In genomic region chr1:180643693-180644092, GRCh38 we compare ENCODE assay signal across 14 cellular contexts. TPM values are rescaled to one million over a fixed set of nuclear protein-coding genes. Genes with fewer than 3 reads are reported as not detected.
DNase-seq lines count a peak whose midpoint lies in the region; ATAC-seq and TF ChIP-seq lines count a peak whose summit lies in the region.
"Had no signal": no experiment of that assay in that cellular context is flagged by ENCODE, and none has a peak within 500 bp of the region (broad histone marks: within the 10 kb centered on the region; RNA-seq: fewer than 3 reads in every experiment).

No MANE protein-coding gene starts in this region.

- no peak overlapping the region for H3K4me3 Mint-ChIP-seq in stimulated activated naive CD8-positive, alpha-beta T cell treated with anti-CD3 and anti-CD28 coated beads, Interleukin-15, amount 100 ng/mL, for 72 hours

- intact Hi-C loops in prostate gland (cut with DNase I) = no loop called here

- 41% methylated on average over 1 of the region's 1 CpG for WGBS in prostate gland

- TF ChIP-seq CTCF in prostate gland (IDR thresholded peaks at IDR 0.05) = no peak

- no peak for ATAC-seq in GM18868 (IDR thresholded peaks at IDR 0.05; ENCODE audit: unreplicated experiment)
- no peak for ATAC-seq in stimulated activated naive CD8-positive, alpha-beta T cell treated with anti-CD3 and anti-CD28 coated beads, Interleukin-15, amount 100 ng/mL, for 72 hours

- TF ChIP-seq POLR2A in prostate gland (IDR thresholded peaks at IDR 0.05) = no peak

- H3K9me3 ChIP-seq in prostate gland = no peaks in the 10 kb centered on the region

- H3K4me1 Mint-ChIP-seq in stimulated activated naive CD8-positive, alpha-beta T cell treated with anti-CD3 and anti-CD28 coated beads, Interleukin-15, amount 100 ng/mL, for 72 hours = peaks cover 20% of the 10 kb centered on the region

- no peaks in the 10 kb centered on the region for H3K9me3 Mint-ChIP-seq in stimulated activated naive CD8-positive, alpha-beta T cell treated with anti-CD3 and anti-CD28 coated beads, Interleukin-15, amount 100 ng/mL, for 72 hours

- no peak overlapping the region for H3K27ac Mint-ChIP-seq in stimulated activated naive CD8-positive, alpha-beta T cell treated with anti-CD3 and anti-CD28 coated beads, Interleukin-15, amount 100 ng/mL, for 72 hours

- no peaks in the 10 kb centered on the region for H3K27me3 Mint-ChIP-seq in stimulated activated naive CD8-positive, alpha-beta T cell treated with anti-CD3 and anti-CD28 coated beads, Interleukin-15, amount 100 ng/mL, for 72 hours

- no peaks in the 10 kb centered on the region for H3K4me1 ChIP-seq in prostate gland (replicated peaks)

- H3K36me3 ChIP-seq in prostate gland = no peaks in the 10 kb centered on the region

- no peak overlapping the region for H3K27ac ChIP-seq in prostate gland
- H3K27ac ChIP-seq: HL-60 had no signal

- H3K27me3 ChIP-seq in prostate gland (replicated peaks; ENCODE audit: insufficient read depth) = no peaks in the 10 kb centered on the region

- DNase-seq in NCI-H146 (lab: John Stamatoyannopoulos, UW) = peak; percentile 29
- DNase-seq in NCI-H146 treated with DMSO at 0.1 percent for 48 hours (lab: John Stamatoyannopoulos, UW; ENCODE audit: unreplicated experiment) = no peak
- peak; percentile 13 for DNase-seq in NCI-H2029 treated with DMSO at 0.1 percent for 48 hours (lab: John Stamatoyannopoulos, UW)
- DNase-seq in cerebellar cortex (ENCODE audit: low spot score) = peak; percentile 67
- DNase-seq in prostate gland (ENCODE audit: low spot score) = peak; percentile 7
- DNase-seq in HuH-7 (ENCODE audit: low spot score) = no peak
- no peak for DNase-seq in stimulated activated naive CD8-positive, alpha-beta T cell treated with anti-CD3 and anti-CD28 coated beads, Interleukin-15, amount 100 ng/mL, for 72 hours
- DNase-seq: 8988T; activated CD8-positive, alpha-beta memory T cell treated with anti-CD3 and anti-CD28 coated beads, Interleukin-2, amount 50 U/mL, for 48 hours; DMS53; NCI-H1048; right cardiac atrium had no signal

- no peak overlapping the region for H3K4me3 ChIP-seq in prostate gland

RNA-seq across cellular contexts. Expression of gene XPR1, which starts 11.9 kb away (rescaled TPM):
- 10 to 100 TPM; 17.5 to 70.3 TPM for total RNA-seq in prostate gland

Comparison
In these comparisons a context has a peak if more than half of its experiments do, and no peak if none do; other contexts are left out.
1. DNase-seq: peak in NCI-H146 (single experiment), NCI-H2029 treated with DMSO at 0.1 percent for 48 hours (single experiment), cerebellar cortex (single experiment) and prostate gland (single experiment); none in NCI-H146 treated with DMSO at 0.1 percent for 48 hours (single experiment), HuH-7 (single experiment) and stimulated activated naive CD8-positive, alpha-beta T cell treated with anti-CD3 and anti-CD28 coated beads, Interleukin-15, amount 100 ng/mL, for 72 hours (0 of 2).